1 cellular context compared by ENCODE assay signal in the genomic region with DNA sequence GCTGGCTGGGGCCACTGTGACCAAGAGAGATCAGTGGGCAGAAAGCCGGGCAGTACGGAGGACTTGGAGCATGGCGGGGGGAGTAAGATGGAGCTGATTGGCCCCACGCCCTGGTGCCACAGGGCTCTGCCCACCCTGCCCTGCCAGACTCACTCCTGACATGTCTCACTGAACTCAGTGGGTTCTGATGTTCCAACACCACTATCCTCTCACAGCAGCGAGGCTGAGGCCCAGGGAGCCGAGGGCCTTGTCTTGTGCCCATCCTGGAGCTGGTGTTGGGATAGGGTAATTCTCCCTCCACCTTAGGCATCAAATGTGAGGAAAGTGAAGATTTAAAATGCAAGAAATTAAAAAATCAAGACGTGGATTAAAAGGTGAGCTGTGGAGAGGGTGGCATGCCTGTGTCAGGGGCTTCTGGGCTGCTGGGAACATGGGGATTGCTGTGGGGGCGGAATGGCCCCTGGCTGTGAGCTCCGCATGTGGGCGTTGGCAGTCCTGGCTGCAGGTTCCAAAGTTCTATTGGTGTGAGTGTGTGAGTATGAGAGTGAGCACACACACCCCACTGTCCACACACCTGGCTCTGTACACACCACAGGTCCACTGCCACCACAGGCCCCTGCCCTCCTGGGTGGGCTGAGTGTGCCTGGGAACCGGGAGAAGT.
TF ChIP-seq lines count a peak whose summit lies in the region.

No MANE protein-coding gene starts in this region.

TF ChIP-seq in HepG2, 621 proteins besides CTCF, POLR2A, EP300 and RAD21 (continued from another document):
- TF ChIP-seq PHF8 (CRISPR knock-in tag; IDR thresholded peaks at IDR 0.05) (no peak), SAFB2 (CRISPR knock-in tag; IDR thresholded peaks at IDR 0.05; ENCODE audit: borderline replicate concordance, low read depth) (no peak), ZNF709 (CRISPR knock-in tag; IDR thresholded peaks at IDR 0.05) (no peak), ZNF788 (CRISPR knock-in tag; IDR thresholded peaks at IDR 0.05; ENCODE audit: borderline replicate concordance) (no peak), ESRRA (CRISPR knock-in tag; IDR thresholded peaks at IDR 0.05; ENCODE audit: low read depth) (no peak), ZNF761 (CRISPR knock-in tag; conservative IDR thresholded peaks at IDR 0.05) (no peak), ZNF160 (CRISPR knock-in tag; IDR thresholded peaks at IDR 0.05) (no peak), ZNF101 (CRISPR knock-in tag; IDR thresholded peaks at IDR 0.05; ENCODE audit: borderline replicate concordance, low read depth) (no peak), CAMTA2 (CRISPR knock-in tag; IDR thresholded peaks at IDR 0.05; ENCODE audit: borderline replicate concordance) (no peak), ZNF83 (CRISPR knock-in tag; IDR thresholded peaks at IDR 0.05; ENCODE audit: borderline replicate concordance) (no peak), KAT7 (CRISPR knock-in tag; IDR thresholded peaks at IDR 0.05; ENCODE audit: borderline replicate concordance) (no peak)
- TF ChIP-seq, protein P1, sequence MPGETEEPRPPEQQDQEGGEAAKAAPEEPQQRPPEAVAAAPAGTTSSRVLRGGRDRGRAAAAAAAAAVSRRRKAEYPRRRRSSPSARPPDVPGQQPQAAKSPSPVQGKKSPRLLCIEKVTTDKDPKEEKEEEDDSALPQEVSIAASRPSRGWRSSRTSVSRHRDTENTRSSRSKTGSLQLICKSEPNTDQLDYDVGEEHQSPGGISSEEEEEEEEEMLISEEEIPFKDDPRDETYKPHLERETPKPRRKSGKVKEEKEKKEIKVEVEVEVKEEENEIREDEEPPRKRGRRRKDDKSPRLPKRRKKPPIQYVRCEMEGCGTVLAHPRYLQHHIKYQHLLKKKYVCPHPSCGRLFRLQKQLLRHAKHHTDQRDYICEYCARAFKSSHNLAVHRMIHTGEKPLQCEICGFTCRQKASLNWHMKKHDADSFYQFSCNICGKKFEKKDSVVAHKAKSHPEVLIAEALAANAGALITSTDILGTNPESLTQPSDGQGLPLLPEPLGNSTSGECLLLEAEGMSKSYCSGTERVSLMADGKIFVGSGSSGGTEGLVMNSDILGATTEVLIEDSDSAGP (CRISPR knock-in tag; IDR thresholded peaks at IDR 0.05; ENCODE audit: borderline replicate concordance): no peak
- TF ChIP-seq, protein P2, sequence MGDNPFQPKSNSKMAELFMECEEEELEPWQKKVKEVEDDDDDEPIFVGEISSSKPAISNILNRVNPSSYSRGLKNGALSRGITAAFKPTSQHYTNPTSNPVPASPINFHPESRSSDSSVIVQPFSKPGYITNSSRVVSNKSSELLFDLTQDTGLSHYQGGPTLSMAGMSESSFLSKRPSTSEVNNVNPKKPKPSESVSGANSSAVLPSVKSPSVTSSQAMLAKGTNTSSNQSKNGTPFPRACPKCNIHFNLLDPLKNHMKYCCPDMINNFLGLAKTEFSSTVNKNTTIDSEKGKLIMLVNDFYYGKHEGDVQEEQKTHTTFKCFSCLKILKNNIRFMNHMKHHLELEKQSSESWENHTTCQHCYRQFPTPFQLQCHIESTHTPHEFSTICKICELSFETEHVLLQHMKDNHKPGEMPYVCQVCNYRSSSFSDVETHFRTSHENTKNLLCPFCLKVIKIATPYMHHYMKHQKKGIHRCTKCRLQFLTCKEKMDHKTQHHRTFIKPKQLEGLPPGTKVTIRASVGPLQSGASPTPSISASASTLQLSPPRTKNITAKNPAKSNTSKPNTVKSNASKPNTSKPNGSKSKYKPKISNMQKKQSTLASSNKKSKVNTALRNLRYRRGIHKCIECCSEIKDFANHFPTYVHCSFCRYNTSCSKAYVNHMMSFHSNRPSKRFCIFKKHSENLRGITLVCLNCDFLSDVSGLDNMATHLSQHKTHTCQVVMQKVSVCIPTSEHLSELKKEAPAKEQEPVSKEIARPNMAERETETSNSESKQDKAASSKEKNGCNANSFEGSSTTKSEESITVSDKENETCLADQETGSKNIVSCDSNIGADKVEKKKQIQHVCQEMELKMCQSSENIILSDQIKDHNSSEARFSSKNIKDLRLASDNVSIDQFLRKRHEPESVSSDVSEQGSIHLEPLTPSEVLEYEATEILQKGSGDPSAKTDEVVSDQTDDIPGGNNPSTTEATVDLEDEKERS (CRISPR knock-in tag; IDR thresholded peaks at IDR 0.05): no peak
